Comparison of ENCODE assay signal across 2 cellular contexts in genomic region chr4:145663194-145663593, GRCh38.
TF ChIP-seq lines count a peak whose summit lies in the region.

No MANE protein-coding gene starts in this region.

TF ChIP-seq in WTC11, 78 proteins besides CTCF, POLR2A, EP300 and RAD21 (continued from another document):
- no peak for TF ChIP-seq ZNF512 (CRISPR knock-in tag; IDR thresholded peaks at IDR 0.05; ENCODE audit: borderline replicate concordance)
- TF ChIP-seq FOXP4 (CRISPR knock-in tag; IDR thresholded peaks at IDR 0.05): no peak
- TF ChIP-seq IRF2 (CRISPR knock-in tag; IDR thresholded peaks at IDR 0.05; ENCODE audit: borderline replicate concordance, low read depth): no peak
- TF ChIP-seq ZBTB21 (CRISPR knock-in tag; IDR thresholded peaks at IDR 0.05; ENCODE audit: borderline replicate concordance): no peak
- TF ChIP-seq NR3C1 (CRISPR knock-in tag; conservative IDR thresholded peaks at IDR 0.05; ENCODE audit: low read depth): no peak
- TF ChIP-seq CBFB (CRISPR knock-in tag; IDR thresholded peaks at IDR 0.05; ENCODE audit: low read depth): no peak
TF ChIP-seq in WTC11: peak in this region for 0.

TF ChIP-seq in SK-N-SH, 30 proteins besides CTCF, POLR2A, EP300 and RAD21 (continued from another document):
- TF ChIP-seq ZBTB33 (IDR thresholded peaks at IDR 0.05; ENCODE audit: borderline replicate concordance, low read depth) (no peak), IRF3 (IDR thresholded peaks at IDR 0.05; ENCODE audit: low read depth, low read length) (no peak), RCOR1 (IDR thresholded peaks at IDR 0.05; ENCODE audit: low read length) (no peak), SIN3A (IDR thresholded peaks at IDR 0.05; ENCODE audit: borderline replicate concordance, low read depth, low read length) (no peak)
